6 cellular contexts compared by ENCODE assay signal in the genomic region with DNA sequence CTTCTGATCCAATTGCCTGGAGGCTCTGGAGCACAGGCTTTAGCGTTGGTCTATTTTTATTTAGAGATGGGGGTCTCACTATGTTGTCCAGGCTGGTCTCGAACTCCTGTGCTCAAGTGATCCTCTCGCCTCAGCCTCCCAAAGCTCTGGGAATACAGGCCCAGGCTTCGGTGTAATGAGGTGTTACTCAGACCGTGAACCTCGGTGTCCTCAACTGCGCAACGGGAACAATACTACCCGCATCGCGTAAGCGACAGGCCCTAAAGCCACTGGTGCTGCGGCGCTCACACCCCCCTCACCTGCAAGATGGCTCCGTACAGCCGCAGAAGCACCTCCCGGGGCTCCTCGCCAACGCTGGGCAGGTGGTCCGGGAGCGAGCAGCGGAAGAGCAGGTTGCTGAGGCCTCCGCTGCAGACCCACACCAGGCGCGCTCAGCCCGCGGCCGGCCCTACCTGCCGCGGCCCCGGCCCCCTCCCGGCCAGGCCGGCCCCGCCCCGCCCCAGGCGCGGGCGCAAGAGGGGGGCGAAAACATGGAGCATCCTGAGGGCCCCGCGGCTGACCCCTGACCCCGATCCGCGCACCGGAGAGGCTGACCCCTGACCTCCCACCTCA. TPM values are rescaled to one million over a fixed set of nuclear protein-coding genes. Genes with fewer than 3 reads are reported as not detected.
DNase-seq lines count a peak whose midpoint lies in the region; ATAC-seq, FAIRE-seq and TF ChIP-seq lines count a peak whose summit lies in the region.

No MANE protein-coding gene starts in this region.

- H3K9me3 ChIP-seq in HCT116 (ENCODE audit: control insufficient read depth in 1 of 2, insufficient read depth in 1 of 2, low read depth in 1 of 2, low read length in 2 of 2) (no peaks in the 10 kb centered on the region), kidney (ENCODE audit: control insufficient read depth in 1 of 2, low read length in 2 of 2) (no peaks in the 10 kb centered on the region), vagina (no peaks in the 10 kb centered on the region)

- no peaks in the 10 kb centered on the region for H3K9me2 ChIP-seq in HCT116 (ENCODE audit: insufficient read depth)

- H3K9me3 Mint-ChIP-seq in activated CD8-positive, alpha-beta T cell treated with anti-CD3 and anti-CD28 coated beads, Interleukin-2, amount 10 ng/mL, durations not matched to agents 7 days and 5 days (ENCODE audit: insufficient read depth), result no peaks in the 10 kb centered on the region

- no peaks in the 10 kb centered on the region; a peak in 1 of 4 replicates for H3K36me3 ChIP-seq in HCT116 (ENCODE audit: control insufficient read depth in 1 of 2, insufficient read depth in 2 of 2, low read length in 2 of 2)
- H3K36me3 ChIP-seq in kidney (ENCODE audit: control insufficient read depth in 1 of 2, insufficient read depth in 2 of 2, low read length in 2 of 2), result peaks cover 0 to 4% of the 10 kb centered on the region in 2 donors
- H3K36me3 ChIP-seq in vagina, result no peaks in the 10 kb centered on the region

- peaks cover 37% of the 10 kb centered on the region for H3K36me3 Mint-ChIP-seq in activated CD8-positive, alpha-beta T cell treated with anti-CD3 and anti-CD28 coated beads, Interleukin-2, amount 10 ng/mL, durations not matched to agents 7 days and 5 days (ENCODE audit: low read depth)

- peak overlapping the region; percentile 99 for H3K27ac ChIP-seq in HCT116 (ENCODE audit: low read depth, low read length)
- H3K27ac ChIP-seq in kidney (ENCODE audit: low read depth in 2 of 2, low read length in 2 of 2), result peak overlapping the region; percentile 94 to 99
- H3K27ac ChIP-seq in vagina, result peak overlapping the region; percentile 97

- H3K4me3 Mint-ChIP-seq in activated CD8-positive, alpha-beta T cell treated with anti-CD3 and anti-CD28 coated beads, Interleukin-2, amount 10 ng/mL, durations not matched to agents 7 days and 5 days, result peak overlapping the region; percentile 98

- no peak for TF ChIP-seq RAD21 in HCT116 (IDR thresholded peaks at IDR 0.05; ENCODE audit: low read depth)

- DNase-seq in AG04449 (ENCODE audit: low read depth, low spot score) (no peak), HCT116 (ENCODE audit: low read depth, low spot score) (no peak), kidney (peak; percentile 86), vagina (ENCODE audit: extremely low spot score in 2 of 2) (no peak), HK-2 (ENCODE audit: unreplicated experiment) (no peak)
- DNase-seq in activated CD8-positive, alpha-beta T cell treated with anti-CD3 and anti-CD28 coated beads, Interleukin-2, amount 10 ng/mL, durations not matched to agents 7 days and 5 days, result peak; percentile 47

- H3K9ac ChIP-seq in HCT116 (ENCODE audit: low read length), result peak overlapping the region; percentile 90
- peak overlapping the region; percentile 90 to 93 for H3K9ac ChIP-seq in kidney (ENCODE audit: low read length in 2 of 2)

- peaks cover 49% of the 10 kb centered on the region for H3K4me1 Mint-ChIP-seq in activated CD8-positive, alpha-beta T cell treated with anti-CD3 and anti-CD28 coated beads, Interleukin-2, amount 10 ng/mL, durations not matched to agents 7 days and 5 days (ENCODE audit: low read depth)

- no peaks in the 10 kb centered on the region for H3K27me3 Mint-ChIP-seq in activated CD8-positive, alpha-beta T cell treated with anti-CD3 and anti-CD28 coated beads, Interleukin-2, amount 10 ng/mL, durations not matched to agents 7 days and 5 days (ENCODE audit: low read depth)

- H3K4me2 ChIP-seq in HCT116 (ENCODE audit: low read length), result peak overlapping the region; percentile 97

- H3K27ac Mint-ChIP-seq in activated CD8-positive, alpha-beta T cell treated with anti-CD3 and anti-CD28 coated beads, Interleukin-2, amount 10 ng/mL, durations not matched to agents 7 days and 5 days, result peak overlapping the region; percentile 94

- RAD21 ChIA-PET in HCT116 (lab: Charles Lee; ENCODE audit: low non-redundant PET in 1 of 2, low total read pairs in 2 of 2, uncharacterized antibody in 2 of 2, unreplicated experiment in 2 of 2), result no interaction called here

- no peaks in the 10 kb centered on the region for H4K20me1 ChIP-seq in HCT116 (ENCODE audit: insufficient read depth)

- peaks cover 17% of the 10 kb centered on the region; the same call in 1 of the 2 replicates for H3K79me2 ChIP-seq in HCT116 (ENCODE audit: insufficient read depth, low read length)

- no peak overlapping the region for H2AFZ ChIP-seq in HCT116 (ENCODE audit: low read depth, low read length, poor library complexity, severe bottlenecking)

- no peak for FAIRE-seq in kidney (lab: Jason Lieb, UNC)

- ATAC-seq in HCT116, result peak; percentile 6
- ATAC-seq in activated CD8-positive, alpha-beta T cell treated with anti-CD3 and anti-CD28 coated beads, Interleukin-2, amount 10 ng/mL, durations not matched to agents 7 days and 5 days, result no peak

- intact Hi-C loops in HCT116 (cut with micrococcal nuclease) (loop anchor here (2.0 kb wide), 1 partner anchor 31 kb away; no protein-coding TSS in a partner anchor), kidney (cut with DNase I) (no loop called here), vagina (cut with DNase I) (loop anchor here (5.0 kb wide), 2 partner anchors 40 to 55 kb away; a partner anchor contains a TSS)

- H3K27me3 ChIP-seq in HCT116 (ENCODE audit: insufficient read depth, low read length), result no peaks in the 10 kb centered on the region
- no peaks in the 10 kb centered on the region for H3K27me3 ChIP-seq in vagina

- TF ChIP-seq CTCF in AG04449 (IDR thresholded peaks at IDR 0.05; ENCODE audit: insufficient read depth, low read length, missing control alignments) (no peak), HCT116 (IDR thresholded peaks at IDR 0.05 in 2 of 3, conservative IDR thresholded peaks at IDR 0.05 in 1 of 3; ENCODE audit: borderline replicate concordance in 1 of 3, insufficient read depth in 1 of 3, low read depth in 2 of 3, low read length in 2 of 3) (no peak), kidney (IDR thresholded peaks at IDR 0.05; ENCODE audit: borderline replicate concordance, extremely low read depth, insufficient read depth) (no peak), vagina (IDR thresholded peaks at IDR 0.05) (no peak)

- H3K4me1 ChIP-seq in HCT116 (ENCODE audit: control insufficient read depth in 1 of 2, insufficient read depth in 2 of 2, low read length in 2 of 2), result peaks cover 5 to 28% of the 10 kb centered on the region in 2 experiments
- H3K4me1 ChIP-seq in kidney (ENCODE audit: control insufficient read depth in 1 of 2, insufficient read depth in 1 of 2, low read depth in 1 of 2, low read length in 2 of 2), result peaks cover 0 to 21% of the 10 kb centered on the region in 2 donors
- peaks cover 28% of the 10 kb centered on the region for H3K4me1 ChIP-seq in vagina

- H3K4me3 ChIP-seq in AG04449 (ENCODE audit: low read depth, low read length) (peak overlapping the region; percentile 87), HCT116 (replicated peaks in 1 of 2; ENCODE audit: low read depth in 1 of 2, low read length in 2 of 2) (peak overlapping the region; percentile 80 to 90), kidney (ENCODE audit: low read length in 2 of 2) (peak overlapping the region; percentile 83), vagina (peak overlapping the region; percentile 77 to 81)

- CTCF ChIA-PET in AG04449 (lab: Yijun Ruan, JAX), result interaction anchor here (1.1 to 4.8 kb wide), 5 partner anchors 19 to 114 kb away, joined by 3 to 21 read pairs (median 5); a partner anchor contains a TSS
- CTCF ChIA-PET in HCT116 (lab: Charles Lee), result interaction anchor here (1.4 to 1.6 kb wide), 2 partner anchors 19 to 39 kb away, joined by 3 to 4 read pairs; a partner anchor contains a TSS
- CTCF ChIA-PET in activated CD8-positive, alpha-beta T cell treated with anti-CD3 and anti-CD28 coated beads, Interleukin-2, amount 10 ng/mL, durations not matched to agents 7 days and 5 days (lab: Charles Lee), result interaction anchor here (0.8 to 3.5 kb wide), 6 partner anchors 9 to 56 kb away, joined by 3 to 19 read pairs (median 8); a partner anchor contains a TSS

- POLR2A ChIA-PET in AG04449 (lab: Yijun Ruan, JAX) (interaction anchor here (0.9 to 1.5 kb wide), 3 partner anchors 37 to 56 kb away, joined by 3 to 5 read pairs (median 3); no protein-coding TSS in a partner anchor), HCT116 (lab: Charles Lee) (interaction anchor here (1.3 to 2.1 kb wide), 2 partner anchors 19 to 56 kb away, joined by 8 read pairs; a partner anchor contains a TSS)
- POLR2A ChIA-PET in activated CD8-positive, alpha-beta T cell treated with anti-CD3 and anti-CD28 coated beads, Interleukin-2, amount 10 ng/mL, durations not matched to agents 7 days and 5 days (lab: Charles Lee), result interaction anchor here (0.8 to 2.7 kb wide), 14 partner anchors 16 to 74 kb away, joined by 3 to 31 read pairs (median 4); a partner anchor contains a TSS

- no peak for TF ChIP-seq POLR2A in HCT116 (IDR thresholded peaks at IDR 0.05; ENCODE audit: borderline replicate concordance, extremely low read depth, insufficient read depth, insufficient read length)
- no peak for TF ChIP-seq POLR2A in vagina (IDR thresholded peaks at IDR 0.05)

- BruUV-seq in HCT116 (replicated peaks; lab: Mats Ljungman, UMichigan), result no TSS peak

RNA-seq across cellular contexts. Expression of a gene that starts 0.6 kb away (rescaled TPM):
- 55.1 TPM for total RNA-seq in HCT116 (2021; ENCODE audit: unreplicated experiment)
- polyA plus RNA-seq in HCT116 (2012), result 35.5 and 42.0 TPM in 2 replicates
- 100 to 1,000 TPM in 1 of 2 experiments, 10 to 100 TPM in 1; 98.9 to 101 TPM for total RNA-seq in activated CD8-positive, alpha-beta T cell treated with anti-CD3 and anti-CD28 coated beads, Interleukin-2, amount 10 ng/mL, durations not matched to agents 7 days and 5 days
- total RNA-seq in kidney, result 91.7 TPM
- polyA plus RNA-seq in kidney (ENCODE audit: insufficient read depth, low read depth, low replicate concordance), result 73.0 TPM
- 51.6 TPM for total RNA-seq in vagina

RNA-seq across cellular contexts. Expression of a gene that starts 3.8 kb away (rescaled TPM):
- 35.1 TPM for total RNA-seq in HCT116 (2021; ENCODE audit: unreplicated experiment)
- polyA plus RNA-seq in HCT116 (2012), result 23.4 and 28.1 TPM in 2 replicates
- 10 to 100 TPM; 77.4 to 80.9 TPM for total RNA-seq in activated CD8-positive, alpha-beta T cell treated with anti-CD3 and anti-CD28 coated beads, Interleukin-2, amount 10 ng/mL, durations not matched to agents 7 days and 5 days
- total RNA-seq in kidney, result 34.3 TPM
- 20.6 TPM for polyA plus RNA-seq in kidney (ENCODE audit: insufficient read depth, low read depth, low replicate concordance)
- 29.2 TPM for total RNA-seq in vagina

RNA-seq across cellular contexts. Expression of a gene that starts 18.5 kb away (rescaled TPM):
- total RNA-seq in HCT116 (2021; ENCODE audit: unreplicated experiment) (6.4 TPM), kidney (1.1 TPM), vagina (3.2 TPM)
- polyA plus RNA-seq in HCT116 (2012), result 2.1 and 2.6 TPM in 2 replicates
- total RNA-seq in activated CD8-positive, alpha-beta T cell treated with anti-CD3 and anti-CD28 coated beads, Interleukin-2, amount 10 ng/mL, durations not matched to agents 7 days and 5 days, result under 1 TPM; 0.29 to 0.31 TPM
- 1.0 TPM for polyA plus RNA-seq in kidney (ENCODE audit: insufficient read depth, low read depth, low replicate concordance)

RNA-seq across cellular contexts. Expression of a gene that starts 19.3 kb away (rescaled TPM):
- total RNA-seq in HCT116 (2021; ENCODE audit: unreplicated experiment), result not detected
- 3.2 and 3.9 TPM in 2 replicates for polyA plus RNA-seq in HCT116 (2012)
- not detected for total RNA-seq in activated CD8-positive, alpha-beta T cell treated with anti-CD3 and anti-CD28 coated beads, Interleukin-2, amount 10 ng/mL, durations not matched to agents 7 days and 5 days
- not detected for total RNA-seq in kidney
- polyA plus RNA-seq in kidney (ENCODE audit: insufficient read depth, low read depth, low replicate concordance), result 4.6 TPM
- not detected for total RNA-seq in vagina

RNA-seq across cellular contexts. Expression of a gene that starts 36.4 kb away (rescaled TPM):
- total RNA-seq in HCT116 (2021; ENCODE audit: unreplicated experiment), result 0.69 TPM
- polyA plus RNA-seq in HCT116 (2012), result 3.3 and 4.7 TPM in 2 replicates
- 10 to 100 TPM; 10.6 to 12.0 TPM for total RNA-seq in activated CD8-positive, alpha-beta T cell treated with anti-CD3 and anti-CD28 coated beads, Interleukin-2, amount 10 ng/mL, durations not matched to agents 7 days and 5 days
- 16.1 TPM for total RNA-seq in kidney
- 1.4 TPM for polyA plus RNA-seq in kidney (ENCODE audit: insufficient read depth, low read depth, low replicate concordance)
- total RNA-seq in vagina, result 0.49 TPM

Comparison
In these comparisons a context has a peak if more than half of its experiments do, and no peak if none do; other contexts are left out.
1. DNase-seq: peak in activated CD8-positive, alpha-beta T cell treated with anti-CD3 and anti-CD28 coated beads, Interleukin-2, amount 10 ng/mL, durations not matched to agents 7 days and 5 days (single experiment) and kidney (single experiment); none in AG04449 (single experiment), HCT116 (single experiment), vagina (0 of 2) and HK-2 (single experiment).
2. Peak in every context shown above with its lines, with median percentiles within 50 percentile points of each other: H3K4me3 ChIP-seq and H3K27ac ChIP-seq.